Comparison of ENCODE assay signal across 11 cellular contexts in the genomic region with DNA sequence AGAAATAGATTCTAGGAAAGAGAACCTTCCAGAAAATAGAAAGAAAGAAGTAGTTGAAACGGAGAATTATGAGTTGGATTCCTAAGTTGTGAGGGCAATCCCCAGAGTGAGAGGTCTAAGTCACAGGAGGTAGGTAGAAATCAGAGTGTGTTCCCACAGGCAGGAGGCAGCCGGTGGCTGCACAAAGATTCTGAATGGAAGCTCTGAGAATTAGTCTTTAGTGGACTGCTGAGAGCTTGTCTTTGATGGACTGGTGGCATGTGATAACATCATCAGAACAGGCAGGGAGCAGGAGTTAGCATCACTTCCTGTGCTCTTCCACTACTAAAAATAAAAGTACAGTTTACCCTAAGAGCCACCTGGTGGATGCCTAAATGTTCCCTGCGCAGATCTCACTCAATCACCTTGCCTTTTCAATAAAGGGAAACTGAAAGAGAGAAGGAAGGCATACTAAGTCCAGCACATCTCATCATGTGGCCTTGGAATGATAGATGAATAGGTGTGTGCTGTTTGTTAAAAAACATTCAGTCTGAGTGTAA.
DNase-seq lines count a peak whose midpoint lies in the region; ATAC-seq and TF ChIP-seq lines count a peak whose summit lies in the region.
"Had no signal": no experiment of that assay in that cellular context is flagged by ENCODE, and none has a peak within 500 bp of the region (broad histone marks: within the 10 kb centered on the region; RNA-seq: fewer than 3 reads in every experiment).

No MANE protein-coding gene starts in this region.

- H3K9me3 ChIP-seq in RWPE2 (ENCODE audit: severe bottlenecking) (no peaks in the 10 kb centered on the region), PC-9 (ENCODE audit: insufficient read depth, low read depth) (no peaks in the 10 kb centered on the region)

- H3K4me1 ChIP-seq in RWPE2 (ENCODE audit: insufficient read depth, poor library complexity, severe bottlenecking): no peaks in the 10 kb centered on the region
- H3K4me1 ChIP-seq in PC-9 (replicated peaks; ENCODE audit: insufficient read depth): no peaks in the 10 kb centered on the region

- no peaks in the 10 kb centered on the region for H3K9me2 ChIP-seq in PC-9 (ENCODE audit: insufficient read depth)

- H3K79me2 ChIP-seq in PC-9 (ENCODE audit: low read depth): no peaks in the 10 kb centered on the region

- DNase-seq in DMS153 treated with DMSO at 0.1 percent for 48 hours (lab: John Stamatoyannopoulos, UW; ENCODE audit: unreplicated experiment): peak; percentile 38
- DNase-seq in RWPE2 (ENCODE audit: low spot score): no peak
- DNase-seq in SKM-1 treated with dmso at 0.1 percent for 144 hours (lab: John Stamatoyannopoulos, UW; ENCODE audit: unreplicated experiment): no peak
- no peak for DNase-seq in PC-9
- DNase-seq in stimulated activated naive CD8-positive, alpha-beta T cell treated with anti-CD3 and anti-CD28 coated beads, Interleukin-15, Interleukin-2, amounts not matched to agents 100 U/mL and 50 U/mL, for 24 hours: no peak
- DNase-seq: activated CD4-positive, alpha-beta memory T cell treated with anti-CD3 and anti-CD28 coated beads for 36 hours; activated naive CD8-positive, alpha-beta T cell treated with anti-CD3 and anti-CD28 coated beads for 36 hours; NCI-H2029 had no signal

- CTCF ChIA-PET in PC-9 (lab: Charles Lee): no interaction called here

- no peak overlapping the region for H3K4me2 ChIP-seq in PC-9

- H3K4me3 ChIP-seq in RWPE2 (ENCODE audit: severe bottlenecking) (no peak overlapping the region), PC-9 (no peak overlapping the region)

- no peak overlapping the region for H2AFZ ChIP-seq in PC-9

- no TSS peak for BruUV-seq in PC-9 (replicated peaks; lab: Mats Ljungman, UMichigan)

- H3F3A ChIP-seq in PC-9 (ENCODE audit: insufficient read depth, low read depth): no peaks in the 10 kb centered on the region

- intact Hi-C loops in PC-9 (cut with micrococcal nuclease; ENCODE audit: unreplicated experiment): no loop called here

- TF ChIP-seq CTCF in RWPE2 (IDR thresholded peaks at IDR 0.05; ENCODE audit: poor library complexity, severe bottlenecking) (peak; percentile 17), PC-9 (conservative IDR thresholded peaks at IDR 0.05) (no peak)

- H3K27me3 ChIP-seq in RWPE2 (ENCODE audit: insufficient read depth, poor library complexity, severe bottlenecking): no peaks in the 10 kb centered on the region
- H3K27me3 ChIP-seq in PC-9 (ENCODE audit: insufficient read depth, low read depth): no peaks in the 10 kb centered on the region

- POLR2A ChIA-PET in PC-9 (lab: Charles Lee; ENCODE audit: unreplicated experiment): no interaction called here

- H3K36me3 ChIP-seq in RWPE2 (ENCODE audit: low read depth) (no peaks in the 10 kb centered on the region), PC-9 (ENCODE audit: low read depth) (no peaks in the 10 kb centered on the region)

- no peaks in the 10 kb centered on the region for H4K20me1 ChIP-seq in PC-9 (ENCODE audit: insufficient read depth)

- H3K27ac ChIP-seq in RWPE2 (ENCODE audit: poor library complexity, severe bottlenecking) (no peak overlapping the region), PC-9 (no peak overlapping the region)

- ATAC-seq in GM18909 (IDR thresholded peaks at IDR 0.05; ENCODE audit: poor library complexity, unreplicated experiment) (peak; percentile 68), HG03159 (IDR thresholded peaks at IDR 0.05; ENCODE audit: unreplicated experiment) (peak; percentile 65), RWPE2 (ENCODE audit: low read depth) (peak; percentile 46; the same call in 2 of the 3 replicates), HG02938 (IDR thresholded peaks at IDR 0.05; ENCODE audit: unreplicated experiment) (no peak)
- no peak for ATAC-seq in stimulated activated naive CD8-positive, alpha-beta T cell treated with anti-CD3 and anti-CD28 coated beads, Interleukin-15, Interleukin-2, amounts not matched to agents 100 U/mL and 50 U/mL, for 24 hours

Comparison
In these comparisons a context has a peak if more than half of its experiments do, and no peak if none do; other contexts are left out.
1. ATAC-seq: peak in GM18909 (single experiment), HG03159 (single experiment) and RWPE2 (single experiment); none in stimulated activated naive CD8-positive, alpha-beta T cell treated with anti-CD3 and anti-CD28 coated beads, Interleukin-15, Interleukin-2, amounts not matched to agents 100 U/mL and 50 U/mL, for 24 hours (single experiment) and HG02938 (single experiment).